Comparison of ENCODE assay signal across 9 cellular contexts in genomic region chr15:73908030-73908821, GRCh38. TPM values are rescaled to one million over a fixed set of nuclear protein-coding genes. Genes with fewer than 3 reads are reported as not detected.
DNase-seq lines count a peak whose midpoint lies in the region; ATAC-seq, FAIRE-seq and TF ChIP-seq lines count a peak whose summit lies in the region.
"Had no signal": no experiment of that assay in that cellular context is flagged by ENCODE, and none has a peak within 500 bp of the region (broad histone marks: within the 10 kb centered on the region; RNA-seq: fewer than 3 reads in every experiment).

No MANE protein-coding gene starts in this region.

- H3K4me3 Mint-ChIP-seq in Calu3 (ENCODE audit: low read depth, unreplicated experiment), result no peak overlapping the region
- H3K4me3 Mint-ChIP-seq: T-helper 1 cell treated with Interleukin-12 subunit alpha and Interleukin-12 subunit beta and Interleukin-4 antibody, amounts not matched to agents 30 μg/mL and 1 μg/mL, for 36 hours had no signal

- peak; percentile 82 for TF ChIP-seq CTCF in Calu3 (IDR thresholded peaks at IDR 0.05; ENCODE audit: unreplicated experiment)

- no TSS peak for BruUV-seq in Calu3 (replicated peaks; lab: Mats Ljungman, UMichigan)

- H3K4me1 Mint-ChIP-seq in Calu3 (ENCODE audit: low read depth, unreplicated experiment), result no peaks in the 10 kb centered on the region

- DNase-seq in Calu3 (peak; percentile 91), H54 (ENCODE audit: insufficient read length, low spot score) (peak; percentile 40), NCI-H2196 treated with DMSO at 0.1 percent for 48 hours (lab: John Stamatoyannopoulos, UW; ENCODE audit: unreplicated experiment) (peak; percentile 20), left kidney (ENCODE audit: low read depth, low spot score) (peak; percentile 88)
- peak; percentile 82 for DNase-seq in activated CD4-positive, CD25-positive, alpha-beta regulatory T cell treated with anti-CD3 and anti-CD28 coated beads, Interleukin-2, amount 50 U/mL, for 72 hours
- DNase-seq in central memory CD4-positive, alpha-beta T cell, result peak; percentile 58
- peak; percentile 80 for DNase-seq in stimulated activated CD4-positive, alpha-beta T cell treated with anti-CD3 and anti-CD28 coated beads, Interleukin-4, amount 100 ng/mL, for 24 hours

- H3K27ac Mint-ChIP-seq in Calu3 (ENCODE audit: unreplicated experiment), result no peak overlapping the region
- H3K27ac Mint-ChIP-seq: T-helper 1 cell treated with Interleukin-12 subunit alpha and Interleukin-12 subunit beta and Interleukin-4 antibody, amounts not matched to agents 30 μg/mL and 1 μg/mL, for 36 hours had no signal

- H3K9me3 Mint-ChIP-seq in Calu3 (ENCODE audit: low read depth, unreplicated experiment), result peaks cover 4% of the 10 kb centered on the region
- H3K9me3 Mint-ChIP-seq: T-helper 1 cell treated with Interleukin-12 subunit alpha and Interleukin-12 subunit beta and Interleukin-4 antibody, amounts not matched to agents 30 μg/mL and 1 μg/mL, for 36 hours had no signal

- H3K36me3 Mint-ChIP-seq in Calu3 (ENCODE audit: insufficient read depth, unreplicated experiment), result no peaks in the 10 kb centered on the region

- no peak for FAIRE-seq in H54 (lab: Jason Lieb, UNC)

- no peak for ATAC-seq in HG02884 (IDR thresholded peaks at IDR 0.05; ENCODE audit: unreplicated experiment)

- intact Hi-C loops in Calu3 (cut with micrococcal nuclease; ENCODE audit: unreplicated experiment), result loop anchor here (2.0 to 10.0 kb wide), 2 partner anchors 33 to 103 kb away; no protein-coding TSS in a partner anchor

- no peak for TF ChIP-seq POLR2A in H54 (IDR thresholded peaks at IDR 0.05; ENCODE audit: low read depth, low read length)

- peaks cover 87% of the 10 kb centered on the region for H3K27me3 Mint-ChIP-seq in Calu3 (ENCODE audit: unreplicated experiment)

- CTCF ChIA-PET in Calu3 (lab: Charles Lee), result interaction anchor here (0.8 to 2.0 kb wide), 4 partner anchors 34 to 302 kb away, joined by 3 to 12 read pairs (median 4); partner anchors contain the start of gene TBC1D21

RNA-seq across cellular contexts. Expression of gene LOXL1, which starts 18.0 kb away (rescaled TPM):
- total RNA-seq in Calu3 (2022), result 2.1 and 2.2 TPM in 2 replicates

RNA-seq across cellular contexts. Expression of gene TBC1D21, which starts 34.9 kb away (rescaled TPM):
- not detected in 2 replicates for total RNA-seq in Calu3 (2022)

Comparison
In these comparisons a context has a peak if more than half of its experiments do, and no peak if none do; other contexts are left out.
1. DNase-seq: peak in every context shown above with its lines; median percentile 91 in Calu3; 88 in left kidney; 82 in activated CD4-positive, CD25-positive, alpha-beta regulatory T cell treated with anti-CD3 and anti-CD28 coated beads, Interleukin-2, amount 50 U/mL, for 72 hours; 80 in stimulated activated CD4-positive, alpha-beta T cell treated with anti-CD3 and anti-CD28 coated beads, Interleukin-4, amount 100 ng/mL, for 24 hours; 58 in central memory CD4-positive, alpha-beta T cell; 40 in H54; 20 in NCI-H2196 treated with DMSO at 0.1 percent for 48 hours.